Comparison of ENCODE assay signal across 8 cellular contexts in genomic region chr20:4065405-4065841, GRCh38. TPM values are rescaled to one million over a fixed set of nuclear protein-coding genes. Genes with fewer than 3 reads are reported as not detected.
DNase-seq lines count a peak whose midpoint lies in the region; ATAC-seq and TF ChIP-seq lines count a peak whose summit lies in the region.
"Had no signal": no experiment of that assay in that cellular context is flagged by ENCODE, and none has a peak within 500 bp of the region (broad histone marks: within the 10 kb centered on the region; RNA-seq: fewer than 3 reads in every experiment).

No MANE protein-coding gene starts in this region.

- 42 to 46% methylated on average over 2 of the region's 2 CpGs for WGBS in tibial nerve, 2 donors

- no peak overlapping the region for H3K27ac Mint-ChIP-seq in Caco-2 (ENCODE audit: unreplicated experiment)

- no TSS peak for BruUV-seq in Caco-2 (replicated peaks; lab: Mats Ljungman, UMichigan)

- H3K27ac ChIP-seq in KOPT-K1 (ENCODE audit: low read depth, low read length, poor library complexity, severe bottlenecking) (peak overlapping the region; percentile 89), VCaP (peak overlapping the region; percentile 74), left ventricle myocardium inferior (replicated peaks) (peak overlapping the region; percentile 91), tibial nerve (peak overlapping the region in 3 of 4 donors; percentile 48 to 83 (median 80))

- H3K36me3 Mint-ChIP-seq in Caco-2 (ENCODE audit: insufficient read depth, unreplicated experiment): no peaks in the 10 kb centered on the region

- no peaks in the 10 kb centered on the region for H3K27me3 Mint-ChIP-seq in Caco-2 (ENCODE audit: insufficient read depth, unreplicated experiment)

- H3K36me3 ChIP-seq in KOPT-K1 (ENCODE audit: insufficient read depth, low read length): no peaks in the 10 kb centered on the region
- H3K36me3 ChIP-seq in left ventricle myocardium inferior: no peaks in the 10 kb centered on the region
- no peaks in the 10 kb centered on the region for H3K36me3 ChIP-seq in tibial nerve
- no peaks in the 10 kb centered on the region for H3K36me3 ChIP-seq in Caco-2 (ENCODE audit: control insufficient read depth, insufficient read depth, low read length)

- peaks cover 3% of the 10 kb centered on the region for H3K9me3 ChIP-seq in KOPT-K1 (ENCODE audit: insufficient read depth, low read length, poor library complexity, severe bottlenecking)
- no peaks in the 10 kb centered on the region for H3K9me3 ChIP-seq in left ventricle myocardium inferior (replicated peaks)
- no peaks in the 10 kb centered on the region for H3K9me3 ChIP-seq in tibial nerve
- no peaks in the 10 kb centered on the region for H3K9me3 ChIP-seq in Caco-2

- intact Hi-C loops in left ventricle myocardium inferior (cut with micrococcal nuclease) (loop anchor here (10.0 kb wide), 1 partner anchor 51 kb away; the partner anchor contains the start of gene RNF24), Caco-2 (cut with micrococcal nuclease; ENCODE audit: unreplicated experiment) (no loop called here)

- no peak for DNase-seq in left ventricle myocardium inferior
- DNase-seq in tibial nerve (ENCODE audit: low spot score in 2 of 2): peak in 1 of 2 donors; percentile 29
- no peak for DNase-seq in Caco-2
- no peak for DNase-seq in C1 segment of cervical spinal cord (lab: John Stamatoyannopoulos, UW)
- DNase-seq: activated gamma-delta T cell had no signal

- TF ChIP-seq EP300 in tibial nerve (IDR thresholded peaks at IDR 0.05): peak in 1 of 2 donors; percentile 47

- no peaks in the 10 kb centered on the region for H3K4me1 Mint-ChIP-seq in Caco-2 (ENCODE audit: low read depth, unreplicated experiment)

- CTCF ChIA-PET in Caco-2 (lab: Charles Lee): no interaction called here

- H3K9me3 Mint-ChIP-seq in Caco-2 (ENCODE audit: unreplicated experiment): no peaks in the 10 kb centered on the region

- H3K4me1 ChIP-seq in left ventricle myocardium inferior (peaks cover 67% of the 10 kb centered on the region), tibial nerve (peaks cover 0 to 64% (median 23%) of the 10 kb centered on the region in 4 donors), Caco-2 (no peaks in the 10 kb centered on the region)

- no peak for TF ChIP-seq POLR2A in tibial nerve (IDR thresholded peaks at IDR 0.05)

- H3K4me3 ChIP-seq in left ventricle myocardium inferior: no peak overlapping the region
- H3K4me3 ChIP-seq in tibial nerve: no peak overlapping the region
- H3K4me3 ChIP-seq in Caco-2 (ENCODE audit: low read depth, low read length): no peak overlapping the region

- H3K27me3 ChIP-seq in left ventricle myocardium inferior (ENCODE audit: low read depth): no peaks in the 10 kb centered on the region
- no peaks in the 10 kb centered on the region for H3K27me3 ChIP-seq in tibial nerve
- H3K27me3 ChIP-seq in Caco-2 (replicated peaks; ENCODE audit: control insufficient read depth, insufficient read depth, low read length): no peaks in the 10 kb centered on the region

- TF ChIP-seq CTCF in VCaP (conservative IDR thresholded peaks at IDR 0.05): no peak
- TF ChIP-seq CTCF in left ventricle myocardium inferior (IDR thresholded peaks at IDR 0.05; ENCODE audit: borderline replicate concordance): no peak
- TF ChIP-seq CTCF in tibial nerve (IDR thresholded peaks at IDR 0.05): no peak
- TF ChIP-seq CTCF in Caco-2 (IDR thresholded peaks at IDR 0.05; ENCODE audit: insufficient read depth in 1 of 2, low read depth in 1 of 2, low read length in 1 of 2, severe bottlenecking in 1 of 2, unreplicated experiment in 1 of 2): no peak

- POLR2A ChIA-PET in Caco-2 (lab: Charles Lee): no interaction called here

- no peak overlapping the region for H3K4me3 Mint-ChIP-seq in Caco-2 (ENCODE audit: unreplicated experiment)

- ATAC-seq in GM18511 (IDR thresholded peaks at IDR 0.05; ENCODE audit: unreplicated experiment): no peak

RNA-seq across cellular contexts. Expression of gene RNF24, which starts 50.1 kb away (rescaled TPM):
- 5.1 TPM for total RNA-seq in left ventricle myocardium inferior
- 10 to 100 TPM; 17.0 to 25.5 (median 19.6) TPM for total RNA-seq in tibial nerve
- total RNA-seq in Caco-2 (2022): 9.1 and 12.4 TPM in 2 replicates
